8 cellular contexts compared by ENCODE assay signal in the genomic region with DNA sequence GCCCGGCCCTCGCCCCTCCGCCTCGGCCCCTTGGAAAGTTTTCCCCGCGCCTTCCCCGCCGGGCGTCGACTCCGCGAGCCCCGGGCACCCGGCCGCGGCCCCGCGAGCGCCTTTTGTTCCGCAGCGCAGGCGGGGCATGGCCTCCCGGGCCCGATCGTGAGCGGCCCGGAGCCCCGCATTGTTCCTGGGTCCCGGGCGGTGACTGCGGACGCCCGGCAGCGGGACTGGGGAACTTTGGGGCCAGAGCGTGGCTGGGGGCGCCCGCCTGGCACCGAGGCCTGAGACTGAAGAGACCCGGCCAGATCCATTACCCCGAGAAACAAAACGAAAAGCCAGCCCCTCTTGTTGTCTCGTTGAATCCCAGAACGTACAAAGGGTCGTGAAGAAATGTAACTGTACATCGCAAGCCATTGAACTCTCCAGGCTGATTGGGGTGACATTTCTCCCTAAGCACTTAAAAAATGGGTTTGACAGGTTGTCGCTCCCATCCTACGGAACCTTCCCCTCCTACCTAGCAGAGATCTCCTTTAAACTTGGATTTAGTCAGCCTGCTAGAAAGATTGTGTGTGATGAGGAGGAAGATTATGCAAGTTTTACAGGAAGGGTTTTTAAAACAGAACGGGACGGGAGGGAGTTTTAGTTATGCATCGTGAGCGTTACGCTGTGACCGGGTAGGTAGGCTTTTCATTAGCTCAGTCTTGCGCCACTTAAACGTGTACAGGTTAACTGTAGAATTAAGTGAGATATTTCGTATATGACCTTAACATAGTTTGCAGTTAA. TPM values are rescaled to one million over a fixed set of nuclear protein-coding genes. Genes with fewer than 3 reads are reported as not detected.
DNase-seq lines count a peak whose midpoint lies in the region; ATAC-seq and TF ChIP-seq lines count a peak whose summit lies in the region.

No MANE protein-coding gene starts in this region.

- H3K9me3 ChIP-seq in DOHH2 (ENCODE audit: control insufficient read depth, insufficient read depth, low read length): no peaks in the 10 kb centered on the region
- H3K9me3 ChIP-seq in SJSA1 (replicated peaks): no peaks in the 10 kb centered on the region

- H4K20me1 ChIP-seq in DOHH2 (ENCODE audit: control insufficient read depth, insufficient read depth, low read depth, low read length): peaks cover 21% of the 10 kb centered on the region

- H3K27me3 ChIP-seq in DOHH2 (ENCODE audit: control insufficient read depth, low read length) (no peaks in the 10 kb centered on the region), SJSA1 (replicated peaks) (no peaks in the 10 kb centered on the region)

- H3K36me3 ChIP-seq in DOHH2 (ENCODE audit: control insufficient read depth, low read length) (peaks cover 17% of the 10 kb centered on the region), SJSA1 (peaks cover 14% of the 10 kb centered on the region; the same call in 1 of the 2 replicates)

- H3K79me2 ChIP-seq in DOHH2 (ENCODE audit: control insufficient read depth, low read length): peaks cover 58% of the 10 kb centered on the region

- peak in 1 of 2 experiments; percentile 47 for DNase-seq in SJSA1 (ENCODE audit: low read depth in 1 of 2, low spot score in 2 of 2)
- peak; percentile 49 for DNase-seq in choroid plexus epithelial cell (ENCODE audit: low read depth)
- no peak for DNase-seq in lower leg skin (ENCODE audit: low spot score in 2 of 2)
- no peak for DNase-seq in middle frontal gyrus (ENCODE audit: extremely low spot score, low spot score)

- H3K4me3 ChIP-seq in DOHH2 (ENCODE audit: low read length) (peak overlapping the region; percentile 95), SJSA1 (peak overlapping the region; percentile 95), choroid plexus epithelial cell (ENCODE audit: low read depth, low read length) (peak overlapping the region; percentile 93), lower leg skin (ENCODE audit: low read depth, poor library complexity, severe bottlenecking) (peak overlapping the region; percentile 79)

- H3K9me2 ChIP-seq in DOHH2 (replicated peaks; ENCODE audit: control insufficient read depth, low read length): no peaks in the 10 kb centered on the region

- H3K4me2 ChIP-seq in DOHH2 (ENCODE audit: low read length): peak overlapping the region; percentile 85

- intact Hi-C loops in lower leg skin (cut with DNase I; ENCODE audit: low total_unique reads): no loop called here

- H3K27ac ChIP-seq in DOHH2 (ENCODE audit: low read depth, low read length) (peak overlapping the region; percentile 71), SJSA1 (peak overlapping the region; percentile 76), temporal lobe (ENCODE audit: low read depth, low read length) (peak overlapping the region; percentile 40)

- WGBS in lower leg skin, 2 donors: 0% methylated on average over 34 to 55 of the region's 56 CpGs

- no peak for TF ChIP-seq POLR2A in lower leg skin (IDR thresholded peaks at IDR 0.05)

- TF ChIP-seq CTCF in DOHH2 (IDR thresholded peaks at IDR 0.05; ENCODE audit: low read depth, low read length, poor library complexity, severe bottlenecking) (no peak), choroid plexus epithelial cell (conservative IDR thresholded peaks at IDR 0.05; ENCODE audit: low read depth, low read length) (no peak), lower leg skin (IDR thresholded peaks at IDR 0.05) (no peak)

- peaks cover 7% of the 10 kb centered on the region; the same call in 1 of the 2 replicates for H3F3A ChIP-seq in DOHH2 (ENCODE audit: control insufficient read depth, insufficient read depth)

- H3K4me1 ChIP-seq in DOHH2 (ENCODE audit: control insufficient read depth, low read length) (peaks cover 40% of the 10 kb centered on the region), SJSA1 (replicated peaks) (peaks cover 7% of the 10 kb centered on the region)

- ATAC-seq in GM19372 (IDR thresholded peaks at IDR 0.05; ENCODE audit: low read depth, unreplicated experiment) (peak; percentile 12), HG03442 (IDR thresholded peaks at IDR 0.05; ENCODE audit: unreplicated experiment) (peak; percentile 25)

RNA-seq across cellular contexts. Expression of a gene that starts 0.8 kb away (rescaled TPM):
- total RNA-seq in SJSA1 (2014; rRNA removed; shearing (Covaris generic)): 160 and 196 TPM in 2 replicates
- total RNA-seq in lower leg skin (100 to 1,000 TPM; 128 to 162 (median 140) TPM), temporal lobe (222 TPM)

RNA-seq across cellular contexts. Expression of a gene that starts 52.2 kb away (rescaled TPM):
- not detected in 2 replicates for total RNA-seq in SJSA1 (2014; rRNA removed; shearing (Covaris generic))
- under 1 TPM; 0.30 to 0.71 (median 0.51) TPM for total RNA-seq in lower leg skin
- 0.98 TPM for total RNA-seq in temporal lobe
